Comparison of ENCODE assay signal across 11 cellular contexts in the genomic region with DNA sequence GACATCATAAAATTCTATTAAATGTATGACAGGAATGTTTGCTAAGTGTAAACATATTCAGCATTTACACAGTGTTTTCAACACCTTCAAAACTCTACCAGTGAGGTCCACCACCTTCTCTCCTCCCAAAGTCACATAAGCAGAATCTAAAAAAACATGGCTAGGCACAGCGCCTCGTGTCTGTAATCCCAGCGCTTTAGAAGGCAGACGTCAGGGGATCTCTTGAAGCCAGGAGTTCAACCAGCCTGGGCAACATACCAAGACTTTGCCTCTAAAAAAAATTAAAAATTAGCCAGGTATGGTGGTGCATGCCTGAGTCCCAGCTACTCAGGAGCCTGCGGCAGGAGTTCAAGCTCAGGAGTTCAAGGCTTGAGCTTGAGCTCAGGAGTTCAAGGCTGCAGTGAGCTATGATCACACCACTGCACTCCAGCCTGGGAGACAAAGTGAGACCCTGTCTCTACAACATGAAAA. TPM values are rescaled to one million over a fixed set of nuclear protein-coding genes. Genes with fewer than 3 reads are reported as not detected.
DNase-seq lines count a peak whose midpoint lies in the region; ATAC-seq and TF ChIP-seq lines count a peak whose summit lies in the region.
"Had no signal": no experiment of that assay in that cellular context is flagged by ENCODE, and none has a peak within 500 bp of the region (broad histone marks: within the 10 kb centered on the region; RNA-seq: fewer than 3 reads in every experiment).

No MANE protein-coding gene starts in this region.

- peak; percentile 63 for ATAC-seq in left colon
- no peak for ATAC-seq in gastrocnemius medialis
- ATAC-seq in GM18907 (IDR thresholded peaks at IDR 0.05; ENCODE audit: unreplicated experiment) = no peak
- ATAC-seq: T-cell had no signal

- peaks cover 31% of the 10 kb centered on the region for H3K4me1 ChIP-seq in SJSA1 (replicated peaks)
- H3K4me1 ChIP-seq in gastrocnemius medialis = peaks cover 7 to 24% of the 10 kb centered on the region in 2 donors

- H3K27ac ChIP-seq in SJSA1 (peak overlapping the region; percentile 65; the same call in 1 of the 2 replicates), gastrocnemius medialis (peak overlapping the region in 3 of 4 donors; percentile 35 to 53 (median 50))
- H3K27ac ChIP-seq: PC-9 had no signal

- in situ Hi-C loops in gastrocnemius medialis (cut with MboI; ENCODE audit: low sequenced_read_pairs in 4 of 4) = no loop called here

- TF ChIP-seq CTCF in gastrocnemius medialis (IDR thresholded peaks at IDR 0.05 in 4 of 5, conservative IDR thresholded peaks at IDR 0.05 in 1 of 5) = no peak

- peak; percentile 61 for DNase-seq in DMS53 (lab: John Stamatoyannopoulos, UW)
- peak in 1 of 2 experiments; percentile 15 for DNase-seq in SJSA1 (ENCODE audit: low read depth in 1 of 2, low spot score in 2 of 2)
- DNase-seq in left colon = peak in 1 of 2 donors; percentile 13
- DNase-seq in gastrocnemius medialis = no peak
- no peak for DNase-seq in amniotic stem cell (lab: John Stamatoyannopoulos, UW)
- no peak for DNase-seq in hepatic stellate cell (ENCODE audit: low spot score)
- no peak for DNase-seq in activated CD4-positive, alpha-beta T cell treated with anti-CD3 and anti-CD28 coated beads for 48 hours
- DNase-seq: nucleus accumbens, PC-9, T-cell had no signal

- H3K9me3 ChIP-seq in SJSA1 (replicated peaks) = no peaks in the 10 kb centered on the region
- H3K9me3 ChIP-seq in gastrocnemius medialis = no peaks in the 10 kb centered on the region

- intact Hi-C loops in left colon (cut with DNase I, micrococcal nuclease) = no loop called here
- intact Hi-C loops in gastrocnemius medialis (cut with DNase I; ENCODE audit: low total_unique reads) = no loop called here

- TF ChIP-seq POLR2A in gastrocnemius medialis (IDR thresholded peaks at IDR 0.05) = no peak

- H3K27me3 ChIP-seq in SJSA1 (replicated peaks) = no peaks in the 10 kb centered on the region
- no peaks in the 10 kb centered on the region for H3K27me3 ChIP-seq in gastrocnemius medialis

- no peak overlapping the region for H3K4me3 ChIP-seq in SJSA1
- no peak overlapping the region for H3K4me3 ChIP-seq in gastrocnemius medialis
- H3K4me3 ChIP-seq: PC-9 had no signal

- H3K36me3 ChIP-seq in SJSA1 = no peaks in the 10 kb centered on the region
- H3K36me3 ChIP-seq in gastrocnemius medialis = no peaks in the 10 kb centered on the region

RNA-seq across cellular contexts. Expression of a gene that starts 30.0 kb away (rescaled TPM):
- 11.1 and 11.4 TPM in 2 replicates for total RNA-seq in SJSA1 (2014; rRNA removed; shearing (Covaris generic))
- total RNA-seq in left colon (100 to 1,000 TPM; 105 to 114 TPM), gastrocnemius medialis (10 to 100 TPM; 14.3 to 29.8 (median 23.6) TPM)
